ENCODE assay signal across 8 cellular contexts in genomic region chr9:34179528-34180138, GRCh38. TPM values are rescaled to one million over a fixed set of nuclear protein-coding genes. Genes with fewer than 3 reads are reported as not detected.
DNase-seq lines count a peak whose midpoint lies in the region; ATAC-seq lines count a peak whose summit lies in the region.

No MANE protein-coding gene starts in this region.

- H3K4me1 Mint-ChIP-seq in activated naive CD4-positive, alpha-beta T cell treated with anti-CD3 and anti-CD28 coated beads for 36 hours (ENCODE audit: low read depth) = peaks cover 18% of the 10 kb centered on the region
- H3K4me1 Mint-ChIP-seq in naive thymus-derived CD8-positive, alpha-beta T cell = peaks cover 5 to 38% (median 21%) of the 10 kb centered on the region in 4 donors

- H3K27me3 Mint-ChIP-seq in activated naive CD4-positive, alpha-beta T cell treated with anti-CD3 and anti-CD28 coated beads for 36 hours (ENCODE audit: low read depth) = no peaks in the 10 kb centered on the region
- no peaks in the 10 kb centered on the region for H3K27me3 Mint-ChIP-seq in naive thymus-derived CD8-positive, alpha-beta T cell

- peak overlapping the region; percentile 95 for H3K27ac ChIP-seq in epithelial cell of prostate

- peak; percentile 16 for DNase-seq in activated naive CD4-positive, alpha-beta T cell treated with anti-CD3 and anti-CD28 coated beads for 36 hours
- no peak for DNase-seq in activated naive CD4-positive, alpha-beta T cell (lab: John Stamatoyannopoulos, UW)
- DNase-seq in RKO (ENCODE audit: low spot score) (peak; percentile 42), epithelial cell of prostate (ENCODE audit: low read depth, low spot score) (no peak), NCI-H2107 (lab: John Stamatoyannopoulos, UW) (no peak), middle frontal gyrus (ENCODE audit: extremely low spot score, low spot score) (no peak)
- peak in 1 of 10 donors; percentile 16 for DNase-seq in naive thymus-derived CD8-positive, alpha-beta T cell

- ATAC-seq in naive thymus-derived CD8-positive, alpha-beta T cell = peak; percentile 0 to 4
- no peak for ATAC-seq in HG03439 (IDR thresholded peaks at IDR 0.05; ENCODE audit: unreplicated experiment)

- POLR2A ChIA-PET in naive thymus-derived CD8-positive, alpha-beta T cell (lab: Charles Lee) = interaction anchor here (0.7 to 1.6 kb wide), 7 partner anchors 10 to 346 kb away, joined by 3 to 9 read pairs (median 4); partner anchors contain the start of genes DCAF12 and UBAP2

- no peaks in the 10 kb centered on the region for H3K9me3 Mint-ChIP-seq in activated naive CD4-positive, alpha-beta T cell treated with anti-CD3 and anti-CD28 coated beads for 36 hours
- no peaks in the 10 kb centered on the region for H3K9me3 Mint-ChIP-seq in naive thymus-derived CD8-positive, alpha-beta T cell

- intact Hi-C loops in activated naive CD4-positive, alpha-beta T cell treated with anti-CD3 and anti-CD28 coated beads for 36 hours (cut with micrococcal nuclease) = loop anchor here (1.0 to 10.0 kb wide), 7 partner anchors 53 to 889 kb away; partner anchors contain the start of genes AQP3, DCAF12, DNAI1 and FAM219A

- CTCF ChIA-PET in activated naive CD4-positive, alpha-beta T cell treated with anti-CD3 and anti-CD28 coated beads for 36 hours (lab: Charles Lee) = interaction anchor here (0.7 to 1.4 kb wide), 3 partner anchors 73 to 299 kb away, joined by 3 to 4 read pairs (median 4); no protein-coding TSS in a partner anchor

- peaks cover 4% of the 10 kb centered on the region for H3K36me3 Mint-ChIP-seq in activated naive CD4-positive, alpha-beta T cell treated with anti-CD3 and anti-CD28 coated beads for 36 hours (ENCODE audit: low read depth)
- peaks cover 0 to 12% (median 0%) of the 10 kb centered on the region in 3 donors for H3K36me3 Mint-ChIP-seq in naive thymus-derived CD8-positive, alpha-beta T cell

- peak overlapping the region; percentile 84 for H3K4me3 Mint-ChIP-seq in activated naive CD4-positive, alpha-beta T cell treated with anti-CD3 and anti-CD28 coated beads for 36 hours
- H3K4me3 Mint-ChIP-seq in naive thymus-derived CD8-positive, alpha-beta T cell = peak overlapping the region; percentile 91 to 98 (median 94)

- peak overlapping the region; percentile 94 for H3K27ac Mint-ChIP-seq in activated naive CD4-positive, alpha-beta T cell treated with anti-CD3 and anti-CD28 coated beads for 36 hours
- H3K27ac Mint-ChIP-seq in naive thymus-derived CD8-positive, alpha-beta T cell = peak overlapping the region; percentile 95 to 99 (median 98)

RNA-seq across cellular contexts. Expression of gene UBAP1, which starts 0.8 kb away (rescaled TPM):
- total RNA-seq in activated naive CD4-positive, alpha-beta T cell treated with anti-CD3 and anti-CD28 coated beads for 36 hours = 10 to 100 TPM; 29.9 to 31.7 TPM
- total RNA-seq in naive thymus-derived CD8-positive, alpha-beta T cell = 10 to 100 TPM; 38.9 to 40.2 TPM
- 10 to 100 TPM; 36.3 to 48.1 (median 36.5) TPM for polyA plus RNA-seq in naive thymus-derived CD8-positive, alpha-beta T cell

RNA-seq across cellular contexts. Expression of gene DCAF12, which starts 53.1 kb away (rescaled TPM):
- 10 to 100 TPM; 34.0 to 37.0 TPM for total RNA-seq in activated naive CD4-positive, alpha-beta T cell treated with anti-CD3 and anti-CD28 coated beads for 36 hours
- 10 to 100 TPM; 21.5 to 24.0 TPM for total RNA-seq in naive thymus-derived CD8-positive, alpha-beta T cell
- polyA plus RNA-seq in naive thymus-derived CD8-positive, alpha-beta T cell = 10 to 100 TPM in 2 of 3 donors, 1 to 10 TPM in 1; 9.0 to 14.8 (median 13.9) TPM

Comparison
In these comparisons a context has a peak if more than half of its experiments do, and no peak if none do; other contexts are left out.
1. DNase-seq: peak in activated naive CD4-positive, alpha-beta T cell treated with anti-CD3 and anti-CD28 coated beads for 36 hours (single experiment) and RKO (single experiment); none in activated naive CD4-positive, alpha-beta T cell (0 of 4), epithelial cell of prostate (single experiment), NCI-H2107 (single experiment) and middle frontal gyrus (single experiment).